In the genomic region with DNA sequence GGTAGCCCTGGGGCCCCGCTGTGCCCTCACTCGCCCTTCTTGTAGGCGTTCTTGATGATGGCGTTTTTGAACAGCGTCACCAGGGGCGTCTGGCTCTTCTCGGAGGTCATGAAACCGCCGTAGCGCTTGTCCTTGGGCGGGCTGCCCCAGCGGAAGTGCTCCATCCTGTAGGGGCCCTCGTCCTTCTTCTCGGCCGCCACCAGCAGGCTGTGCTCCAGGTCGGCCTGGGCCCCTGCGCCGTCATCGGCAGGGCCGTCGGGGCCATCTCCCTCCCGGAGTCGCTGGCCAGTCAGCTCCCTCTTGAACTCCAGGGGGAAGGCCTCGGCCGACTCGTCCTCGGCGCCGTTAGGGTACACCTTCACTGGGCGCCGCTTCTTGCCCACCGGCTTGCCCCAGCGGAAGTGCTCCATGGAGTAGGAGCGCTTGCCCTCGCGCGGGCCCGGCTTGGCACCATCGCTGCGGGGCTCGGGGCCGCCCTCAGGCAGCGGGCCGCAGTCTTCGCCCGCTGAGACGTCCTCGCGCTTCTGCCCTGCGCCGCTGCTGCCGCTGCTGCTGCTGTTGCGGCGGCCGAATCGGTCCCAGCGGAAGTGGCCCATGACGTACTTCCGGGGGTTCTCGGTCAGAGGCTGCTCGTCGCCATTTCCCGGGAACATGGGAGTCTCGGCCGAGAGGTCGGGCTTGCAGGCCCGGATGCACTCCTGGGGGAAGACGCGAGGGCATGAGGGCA, we compare ENCODE assay signal across 9 cellular contexts. TPM values are rescaled to one million over a fixed set of nuclear protein-coding genes. Genes with fewer than 3 reads are reported as not detected.
DNase-seq lines count a peak whose midpoint lies in the region; ATAC-seq and TF ChIP-seq lines count a peak whose summit lies in the region.
"Had no signal": no experiment of that assay in that cellular context is flagged by ENCODE, and none has a peak within 500 bp of the region (broad histone marks: within the 10 kb centered on the region; RNA-seq: fewer than 3 reads in every experiment).

No MANE protein-coding gene starts in this region.

- H3K36me3 ChIP-seq in skeletal muscle tissue (ENCODE audit: control insufficient read depth in 3 of 3, insufficient read depth in 3 of 3, low read length in 3 of 3) (no peaks in the 10 kb centered on the region), neural progenitor cell (no peaks in the 10 kb centered on the region)

- no peaks in the 10 kb centered on the region for H3K9me3 Mint-ChIP-seq in neural progenitor cell

- no peak overlapping the region for H3K4me3 Mint-ChIP-seq in neural progenitor cell

- H3K27me3 ChIP-seq in skeletal muscle tissue (ENCODE audit: control insufficient read depth in 3 of 3, insufficient read depth in 3 of 3, low read length in 3 of 3): peaks cover 7 to 18% (median 11%) of the 10 kb centered on the region in 3 donors
- peaks cover 24% of the 10 kb centered on the region for H3K27me3 ChIP-seq in neural progenitor cell

- H2AFZ ChIP-seq in neural progenitor cell (replicated peaks): no peak overlapping the region

- H3K4me2 ChIP-seq in neural progenitor cell: no peak overlapping the region
- H3K4me2 ChIP-seq: KMS-11 had no signal

- ATAC-seq in HG02759 (IDR thresholded peaks at IDR 0.05; ENCODE audit: unreplicated experiment) (peak; percentile 52), HG03039 (IDR thresholded peaks at IDR 0.05; ENCODE audit: unreplicated experiment) (no peak)

- peak; percentile 70 for DNase-seq in activated T-cell treated with anti-CD3 and anti-CD28 coated beads, Interleukin-2, amount 50 U/mL, for 1 hour
- DNase-seq in foreskin fibroblast: peak in 1 of 2 donors; percentile 66
- no peak for DNase-seq in neural progenitor cell (ENCODE audit: low spot score)
- DNase-seq in NCI-H1930 (lab: John Stamatoyannopoulos, UW): no peak
- no peak for DNase-seq in iPS-NIHi11 (ENCODE audit: low spot score)

- peak overlapping the region in 1 of 3 donors; percentile 77 for H3K9ac ChIP-seq in skeletal muscle tissue (ENCODE audit: low read depth in 1 of 3, low read length in 3 of 3)
- no peak overlapping the region for H3K9ac ChIP-seq in neural progenitor cell
- H3K9ac ChIP-seq: KMS-11 had no signal

- H3K9me3 ChIP-seq in skeletal muscle tissue (ENCODE audit: control insufficient read depth in 3 of 3, low read length in 3 of 3) (no peaks in the 10 kb centered on the region), neural progenitor cell (ENCODE audit: low read depth) (no peaks in the 10 kb centered on the region)

- H3K36me3 Mint-ChIP-seq in neural progenitor cell: no peaks in the 10 kb centered on the region

- H4K20me1 ChIP-seq in neural progenitor cell (ENCODE audit: low read depth): no peaks in the 10 kb centered on the region

- peak overlapping the region; percentile 18 to 29 for H3K4me3 ChIP-seq in foreskin fibroblast (ENCODE audit: low read depth in 1 of 2, low read length in 2 of 2)
- H3K4me3 ChIP-seq in skeletal muscle tissue (ENCODE audit: low read length in 3 of 3): peak overlapping the region; percentile 56 to 72 (median 60)
- no peak overlapping the region for H3K4me3 ChIP-seq in neural progenitor cell

- H3K27me3 Mint-ChIP-seq in neural progenitor cell (ENCODE audit: insufficient read depth, low read depth): peaks cover 10% of the 10 kb centered on the region

- no peak for TF ChIP-seq CTCF in foreskin fibroblast (IDR thresholded peaks at IDR 0.05; ENCODE audit: low read depth, low read length)
- TF ChIP-seq CTCF in neural progenitor cell (IDR thresholded peaks at IDR 0.05): no peak

- H3K27ac ChIP-seq in skeletal muscle tissue (ENCODE audit: low read depth, low read length) (peak overlapping the region; percentile 20), neural progenitor cell (no peak overlapping the region)
- H3K27ac ChIP-seq: KMS-11 had no signal

- peaks cover 14% of the 10 kb centered on the region for H3K4me1 Mint-ChIP-seq in neural progenitor cell

- H3F3A ChIP-seq in neural progenitor cell (ENCODE audit: low read depth): peaks cover 10% of the 10 kb centered on the region

- H3K79me2 ChIP-seq in neural progenitor cell (ENCODE audit: low read depth): no peaks in the 10 kb centered on the region

- H3K4me1 ChIP-seq in skeletal muscle tissue (ENCODE audit: control insufficient read depth in 3 of 3, insufficient read depth in 3 of 3, low read length in 3 of 3) (peaks cover 0 to 5% (median 3%) of the 10 kb centered on the region in 3 donors), neural progenitor cell (peaks cover 14% of the 10 kb centered on the region)

- no peak overlapping the region for H3K27ac Mint-ChIP-seq in neural progenitor cell

RNA-seq across cellular contexts. Expression of a gene that starts 7.2 kb away (rescaled TPM):
- 4.2 TPM for total RNA-seq in skeletal muscle tissue
- not detected in 2 replicates for total RNA-seq in neural progenitor cell (ENCODE audit: low replicate concordance)
